ENCODE assay signal across 1 cellular context in the genomic region with DNA sequence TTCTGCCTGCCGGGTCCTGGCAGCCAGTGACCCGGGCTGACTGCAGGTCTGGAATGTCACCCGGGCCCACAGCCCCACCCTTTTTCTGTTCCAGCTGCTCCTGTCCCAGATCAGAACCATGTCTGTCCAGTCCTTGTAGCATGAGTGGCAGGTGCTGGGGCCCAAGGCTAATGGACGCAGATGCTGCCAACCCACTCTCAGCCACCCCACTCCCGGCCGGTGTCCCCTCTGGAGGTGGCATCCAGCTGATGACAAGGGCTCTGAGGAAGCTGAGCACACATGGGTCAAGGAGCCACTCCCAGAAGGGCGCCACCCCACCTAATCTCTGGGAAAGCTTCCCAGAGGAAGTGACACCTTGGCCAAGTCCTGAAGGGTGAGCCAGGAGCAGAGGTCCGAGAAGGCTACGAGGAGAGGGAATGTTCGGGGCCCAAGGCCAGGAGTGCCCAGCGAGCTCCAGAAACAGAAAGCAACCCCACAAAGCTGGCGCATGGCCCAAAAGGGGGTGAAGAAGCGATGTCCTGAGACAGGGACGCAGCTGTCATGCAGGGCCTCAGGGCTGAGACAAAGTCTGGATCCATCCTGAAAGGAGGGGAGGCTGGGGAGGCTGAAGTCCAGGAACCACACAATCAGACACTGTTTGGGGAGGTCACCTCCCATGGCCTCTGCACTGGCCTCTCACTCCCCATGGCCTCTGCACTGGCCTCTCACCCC.
A peak's percentile ranks its signal among the peaks of the same experiment; 100 is the strongest.
TF ChIP-seq lines count a peak whose summit lies in the region.

No MANE protein-coding gene starts in this region.

TF ChIP-seq in HepG2, 621 proteins besides CTCF, POLR2A, EP300 and RAD21 (continued from another document and continues in another):
- TF ChIP-seq, protein P1, sequence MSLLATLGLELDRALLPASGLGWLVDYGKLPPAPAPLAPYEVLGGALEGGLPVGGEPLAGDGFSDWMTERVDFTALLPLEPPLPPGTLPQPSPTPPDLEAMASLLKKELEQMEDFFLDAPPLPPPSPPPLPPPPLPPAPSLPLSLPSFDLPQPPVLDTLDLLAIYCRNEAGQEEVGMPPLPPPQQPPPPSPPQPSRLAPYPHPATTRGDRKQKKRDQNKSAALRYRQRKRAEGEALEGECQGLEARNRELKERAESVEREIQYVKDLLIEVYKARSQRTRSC (CRISPR knock-in tag; IDR thresholded peaks at IDR 0.05; ENCODE audit: low read depth), result no peak
- TF ChIP-seq NFKB2 (CRISPR knock-in tag; IDR thresholded peaks at IDR 0.05; ENCODE audit: borderline replicate concordance), result 0 out of 2 replicates have a peak, but pooled peaks have one; percentile 53
- peak; percentile 48; the same call in 1 of the 2 replicates for TF ChIP-seq ZSCAN21 (CRISPR knock-in tag; IDR thresholded peaks at IDR 0.05; ENCODE audit: borderline replicate concordance)
- TF ChIP-seq, protein P2, sequence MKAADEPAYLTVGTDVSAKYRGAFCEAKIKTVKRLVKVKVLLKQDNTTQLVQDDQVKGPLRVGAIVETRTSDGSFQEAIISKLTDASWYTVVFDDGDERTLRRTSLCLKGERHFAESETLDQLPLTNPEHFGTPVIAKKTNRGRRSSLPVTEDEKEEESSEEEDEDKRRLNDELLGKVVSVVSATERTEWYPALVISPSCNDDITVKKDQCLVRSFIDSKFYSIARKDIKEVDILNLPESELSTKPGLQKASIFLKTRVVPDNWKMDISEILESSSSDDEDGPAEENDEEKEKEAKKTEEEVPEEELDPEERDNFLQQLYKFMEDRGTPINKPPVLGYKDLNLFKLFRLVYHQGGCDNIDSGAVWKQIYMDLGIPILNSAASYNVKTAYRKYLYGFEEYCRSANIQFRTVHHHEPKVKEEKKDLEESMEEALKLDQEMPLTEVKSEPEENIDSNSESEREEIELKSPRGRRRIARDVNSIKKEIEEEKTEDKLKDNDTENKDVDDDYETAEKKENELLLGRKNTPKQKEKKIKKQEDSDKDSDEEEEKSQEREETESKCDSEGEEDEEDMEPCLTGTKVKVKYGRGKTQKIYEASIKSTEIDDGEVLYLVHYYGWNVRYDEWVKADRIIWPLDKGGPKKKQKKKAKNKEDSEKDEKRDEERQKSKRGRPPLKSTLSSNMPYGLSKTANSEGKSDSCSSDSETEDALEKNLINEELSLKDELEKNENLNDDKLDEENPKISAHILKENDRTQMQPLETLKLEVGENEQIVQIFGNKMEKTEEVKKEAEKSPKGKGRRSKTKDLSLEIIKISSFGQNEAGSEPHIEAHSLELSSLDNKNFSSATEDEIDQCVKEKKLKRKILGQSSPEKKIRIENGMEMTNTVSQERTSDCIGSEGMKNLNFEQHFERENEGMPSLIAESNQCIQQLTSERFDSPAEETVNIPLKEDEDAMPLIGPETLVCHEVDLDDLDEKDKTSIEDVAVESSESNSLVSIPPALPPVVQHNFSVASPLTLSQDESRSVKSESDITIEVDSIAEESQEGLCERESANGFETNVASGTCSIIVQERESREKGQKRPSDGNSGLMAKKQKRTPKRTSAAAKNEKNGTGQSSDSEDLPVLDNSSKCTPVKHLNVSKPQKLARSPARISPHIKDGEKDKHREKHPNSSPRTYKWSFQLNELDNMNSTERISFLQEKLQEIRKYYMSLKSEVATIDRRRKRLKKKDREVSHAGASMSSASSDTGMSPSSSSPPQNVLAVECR (CRISPR knock-in tag; IDR thresholded peaks at IDR 0.05; ENCODE audit: borderline replicate concordance), result peak; percentile 40; the same call in 1 of the 2 replicates
- TF ChIP-seq, protein P3, sequence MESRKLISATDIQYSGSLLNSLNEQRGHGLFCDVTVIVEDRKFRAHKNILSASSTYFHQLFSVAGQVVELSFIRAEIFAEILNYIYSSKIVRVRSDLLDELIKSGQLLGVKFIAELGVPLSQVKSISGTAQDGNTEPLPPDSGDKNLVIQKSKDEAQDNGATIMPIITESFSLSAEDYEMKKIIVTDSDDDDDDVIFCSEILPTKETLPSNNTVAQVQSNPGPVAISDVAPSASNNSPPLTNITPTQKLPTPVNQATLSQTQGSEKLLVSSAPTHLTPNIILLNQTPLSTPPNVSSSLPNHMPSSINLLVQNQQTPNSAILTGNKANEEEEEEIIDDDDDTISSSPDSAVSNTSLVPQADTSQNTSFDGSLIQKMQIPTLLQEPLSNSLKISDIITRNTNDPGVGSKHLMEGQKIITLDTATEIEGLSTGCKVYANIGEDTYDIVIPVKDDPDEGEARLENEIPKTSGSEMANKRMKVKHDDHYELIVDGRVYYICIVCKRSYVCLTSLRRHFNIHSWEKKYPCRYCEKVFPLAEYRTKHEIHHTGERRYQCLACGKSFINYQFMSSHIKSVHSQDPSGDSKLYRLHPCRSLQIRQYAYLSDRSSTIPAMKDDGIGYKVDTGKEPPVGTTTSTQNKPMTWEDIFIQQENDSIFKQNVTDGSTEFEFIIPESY (CRISPR knock-in tag; IDR thresholded peaks at IDR 0.05), result no peak
- TF ChIP-seq ZNF383 (CRISPR knock-in tag; IDR thresholded peaks at IDR 0.05; ENCODE audit: borderline replicate concordance), result 0 out of 2 replicates have a peak, but pooled peaks have one; percentile 65
- no peak for TF ChIP-seq ZNF564 (CRISPR knock-in tag; IDR thresholded peaks at IDR 0.05)
- TF ChIP-seq, protein P4, sequence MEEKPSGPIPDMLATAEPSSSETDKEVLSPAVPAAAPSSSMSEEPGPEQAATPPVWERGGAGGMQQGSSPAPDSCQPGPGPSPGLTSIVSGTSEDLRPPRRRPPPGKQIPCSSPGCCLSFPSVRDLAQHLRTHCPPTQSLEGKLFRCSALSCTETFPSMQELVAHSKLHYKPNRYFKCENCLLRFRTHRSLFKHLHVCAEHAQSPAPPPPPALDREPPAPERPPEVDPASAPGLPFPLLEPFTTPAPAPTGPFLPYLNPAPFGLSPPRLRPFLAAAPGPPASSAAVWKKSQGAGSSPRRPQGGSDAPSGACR (CRISPR knock-in tag; IDR thresholded peaks at IDR 0.05), result no peak
- TF ChIP-seq SUZ12 (IDR thresholded peaks at IDR 0.05; ENCODE audit: low read depth, low read length), result no peak
- TF ChIP-seq FOXP1 (IDR thresholded peaks at IDR 0.05), result no peak
- TF ChIP-seq FOXP1 (CRISPR knock-in tag; IDR thresholded peaks at IDR 0.05), result no peak
- TF ChIP-seq CAMTA2 (CRISPR knock-in tag; IDR thresholded peaks at IDR 0.05; ENCODE audit: borderline replicate concordance), result no peak
- TF ChIP-seq RCOR2 (CRISPR knock-in tag; IDR thresholded peaks at IDR 0.05), result no peak
- no peak for TF ChIP-seq MAFG (CRISPR knock-in tag; IDR thresholded peaks at IDR 0.05)
- no peak for TF ChIP-seq KDM1A (CRISPR knock-in tag; IDR thresholded peaks at IDR 0.05)
- no peak for TF ChIP-seq KDM5A (IDR thresholded peaks at IDR 0.05; ENCODE audit: borderline replicate concordance, low read length)
- TF ChIP-seq, protein P5, sequence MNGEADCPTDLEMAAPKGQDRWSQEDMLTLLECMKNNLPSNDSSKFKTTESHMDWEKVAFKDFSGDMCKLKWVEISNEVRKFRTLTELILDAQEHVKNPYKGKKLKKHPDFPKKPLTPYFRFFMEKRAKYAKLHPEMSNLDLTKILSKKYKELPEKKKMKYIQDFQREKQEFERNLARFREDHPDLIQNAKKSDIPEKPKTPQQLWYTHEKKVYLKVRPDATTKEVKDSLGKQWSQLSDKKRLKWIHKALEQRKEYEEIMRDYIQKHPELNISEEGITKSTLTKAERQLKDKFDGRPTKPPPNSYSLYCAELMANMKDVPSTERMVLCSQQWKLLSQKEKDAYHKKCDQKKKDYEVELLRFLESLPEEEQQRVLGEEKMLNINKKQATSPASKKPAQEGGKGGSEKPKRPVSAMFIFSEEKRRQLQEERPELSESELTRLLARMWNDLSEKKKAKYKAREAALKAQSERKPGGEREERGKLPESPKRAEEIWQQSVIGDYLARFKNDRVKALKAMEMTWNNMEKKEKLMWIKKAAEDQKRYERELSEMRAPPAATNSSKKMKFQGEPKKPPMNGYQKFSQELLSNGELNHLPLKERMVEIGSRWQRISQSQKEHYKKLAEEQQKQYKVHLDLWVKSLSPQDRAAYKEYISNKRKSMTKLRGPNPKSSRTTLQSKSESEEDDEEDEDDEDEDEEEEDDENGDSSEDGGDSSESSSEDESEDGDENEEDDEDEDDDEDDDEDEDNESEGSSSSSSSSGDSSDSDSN (CRISPR knock-in tag; IDR thresholded peaks at IDR 0.05), result peak; percentile 37; the same call in 1 of the 2 replicates
- no peak for TF ChIP-seq ZNF747 (CRISPR knock-in tag; IDR thresholded peaks at IDR 0.05; ENCODE audit: borderline replicate concordance)
- no peak for TF ChIP-seq JUN (CRISPR knock-in tag; IDR thresholded peaks at IDR 0.05)
- no peak for TF ChIP-seq SETDB1 (CRISPR knock-in tag; IDR thresholded peaks at IDR 0.05; ENCODE audit: borderline replicate concordance)
- TF ChIP-seq, protein P6, sequence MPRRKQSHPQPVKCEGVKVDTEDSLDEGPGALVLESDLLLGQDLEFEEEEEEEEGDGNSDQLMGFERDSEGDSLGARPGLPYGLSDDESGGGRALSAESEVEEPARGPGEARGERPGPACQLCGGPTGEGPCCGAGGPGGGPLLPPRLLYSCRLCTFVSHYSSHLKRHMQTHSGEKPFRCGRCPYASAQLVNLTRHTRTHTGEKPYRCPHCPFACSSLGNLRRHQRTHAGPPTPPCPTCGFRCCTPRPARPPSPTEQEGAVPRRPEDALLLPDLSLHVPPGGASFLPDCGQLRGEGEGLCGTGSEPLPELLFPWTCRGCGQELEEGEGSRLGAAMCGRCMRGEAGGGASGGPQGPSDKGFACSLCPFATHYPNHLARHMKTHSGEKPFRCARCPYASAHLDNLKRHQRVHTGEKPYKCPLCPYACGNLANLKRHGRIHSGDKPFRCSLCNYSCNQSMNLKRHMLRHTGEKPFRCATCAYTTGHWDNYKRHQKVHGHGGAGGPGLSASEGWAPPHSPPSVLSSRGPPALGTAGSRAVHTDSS (CRISPR knock-in tag; conservative IDR thresholded peaks at IDR 0.05), result no peak
- no peak for TF ChIP-seq SNRNP70 (IDR thresholded peaks at IDR 0.05; ENCODE audit: low read depth, low read length)
- TF ChIP-seq ZFX (CRISPR knock-in tag; IDR thresholded peaks at IDR 0.05; ENCODE audit: low read depth), result peak; percentile 41; the same call in 1 of the 2 replicates
- TF ChIP-seq, protein P7, sequence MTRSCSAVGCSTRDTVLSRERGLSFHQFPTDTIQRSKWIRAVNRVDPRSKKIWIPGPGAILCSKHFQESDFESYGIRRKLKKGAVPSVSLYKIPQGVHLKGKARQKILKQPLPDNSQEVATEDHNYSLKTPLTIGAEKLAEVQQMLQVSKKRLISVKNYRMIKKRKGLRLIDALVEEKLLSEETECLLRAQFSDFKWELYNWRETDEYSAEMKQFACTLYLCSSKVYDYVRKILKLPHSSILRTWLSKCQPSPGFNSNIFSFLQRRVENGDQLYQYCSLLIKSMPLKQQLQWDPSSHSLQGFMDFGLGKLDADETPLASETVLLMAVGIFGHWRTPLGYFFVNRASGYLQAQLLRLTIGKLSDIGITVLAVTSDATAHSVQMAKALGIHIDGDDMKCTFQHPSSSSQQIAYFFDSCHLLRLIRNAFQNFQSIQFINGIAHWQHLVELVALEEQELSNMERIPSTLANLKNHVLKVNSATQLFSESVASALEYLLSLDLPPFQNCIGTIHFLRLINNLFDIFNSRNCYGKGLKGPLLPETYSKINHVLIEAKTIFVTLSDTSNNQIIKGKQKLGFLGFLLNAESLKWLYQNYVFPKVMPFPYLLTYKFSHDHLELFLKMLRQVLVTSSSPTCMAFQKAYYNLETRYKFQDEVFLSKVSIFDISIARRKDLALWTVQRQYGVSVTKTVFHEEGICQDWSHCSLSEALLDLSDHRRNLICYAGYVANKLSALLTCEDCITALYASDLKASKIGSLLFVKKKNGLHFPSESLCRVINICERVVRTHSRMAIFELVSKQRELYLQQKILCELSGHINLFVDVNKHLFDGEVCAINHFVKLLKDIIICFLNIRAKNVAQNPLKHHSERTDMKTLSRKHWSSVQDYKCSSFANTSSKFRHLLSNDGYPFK (CRISPR knock-in tag; IDR thresholded peaks at IDR 0.05; ENCODE audit: borderline replicate concordance), result no peak
- TF ChIP-seq, protein P8, sequence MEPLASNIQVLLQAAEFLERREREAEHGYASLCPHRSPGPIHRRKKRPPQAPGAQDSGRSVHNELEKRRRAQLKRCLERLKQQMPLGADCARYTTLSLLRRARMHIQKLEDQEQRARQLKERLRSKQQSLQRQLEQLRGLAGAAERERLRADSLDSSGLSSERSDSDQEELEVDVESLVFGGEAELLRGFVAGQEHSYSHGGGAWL (CRISPR knock-in tag; IDR thresholded peaks at IDR 0.05), result no peak
- TF ChIP-seq, protein P9, sequence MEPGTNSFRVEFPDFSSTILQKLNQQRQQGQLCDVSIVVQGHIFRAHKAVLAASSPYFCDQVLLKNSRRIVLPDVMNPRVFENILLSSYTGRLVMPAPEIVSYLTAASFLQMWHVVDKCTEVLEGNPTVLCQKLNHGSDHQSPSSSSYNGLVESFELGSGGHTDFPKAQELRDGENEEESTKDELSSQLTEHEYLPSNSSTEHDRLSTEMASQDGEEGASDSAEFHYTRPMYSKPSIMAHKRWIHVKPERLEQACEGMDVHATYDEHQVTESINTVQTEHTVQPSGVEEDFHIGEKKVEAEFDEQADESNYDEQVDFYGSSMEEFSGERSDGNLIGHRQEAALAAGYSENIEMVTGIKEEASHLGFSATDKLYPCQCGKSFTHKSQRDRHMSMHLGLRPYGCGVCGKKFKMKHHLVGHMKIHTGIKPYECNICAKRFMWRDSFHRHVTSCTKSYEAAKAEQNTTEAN (CRISPR knock-in tag; conservative IDR thresholded peaks at IDR 0.05), result no peak
- no peak for TF ChIP-seq PCBP2 (optimal IDR thresholded peaks at IDR 0.05; ENCODE audit: low read depth, low read length, poor library complexity, severe bottlenecking)
- TF ChIP-seq, protein P10, sequence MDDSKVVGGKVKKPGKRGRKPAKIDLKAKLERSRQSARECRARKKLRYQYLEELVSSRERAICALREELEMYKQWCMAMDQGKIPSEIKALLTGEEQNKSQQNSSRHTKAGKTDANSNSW (CRISPR knock-in tag; IDR thresholded peaks at IDR 0.05; ENCODE audit: borderline replicate concordance), result no peak
- no peak for TF ChIP-seq ZNF251 (CRISPR knock-in tag; IDR thresholded peaks at IDR 0.05)
- no peak for TF ChIP-seq SRSF9 (IDR thresholded peaks at IDR 0.05; ENCODE audit: borderline replicate concordance, insufficient read depth, low read depth, low read length, poor library complexity, severe bottlenecking)
- TF ChIP-seq XRCC5 (optimal IDR thresholded peaks at IDR 0.05; ENCODE audit: low read length), result no peak
- TF ChIP-seq, protein P11, sequence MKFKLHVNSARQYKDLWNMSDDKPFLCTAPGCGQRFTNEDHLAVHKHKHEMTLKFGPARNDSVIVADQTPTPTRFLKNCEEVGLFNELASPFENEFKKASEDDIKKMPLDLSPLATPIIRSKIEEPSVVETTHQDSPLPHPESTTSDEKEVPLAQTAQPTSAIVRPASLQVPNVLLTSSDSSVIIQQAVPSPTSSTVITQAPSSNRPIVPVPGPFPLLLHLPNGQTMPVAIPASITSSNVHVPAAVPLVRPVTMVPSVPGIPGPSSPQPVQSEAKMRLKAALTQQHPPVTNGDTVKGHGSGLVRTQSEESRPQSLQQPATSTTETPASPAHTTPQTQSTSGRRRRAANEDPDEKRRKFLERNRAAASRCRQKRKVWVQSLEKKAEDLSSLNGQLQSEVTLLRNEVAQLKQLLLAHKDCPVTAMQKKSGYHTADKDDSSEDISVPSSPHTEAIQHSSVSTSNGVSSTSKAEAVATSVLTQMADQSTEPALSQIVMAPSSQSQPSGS (CRISPR knock-in tag; IDR thresholded peaks at IDR 0.05), result no peak
- TF ChIP-seq, protein P12, sequence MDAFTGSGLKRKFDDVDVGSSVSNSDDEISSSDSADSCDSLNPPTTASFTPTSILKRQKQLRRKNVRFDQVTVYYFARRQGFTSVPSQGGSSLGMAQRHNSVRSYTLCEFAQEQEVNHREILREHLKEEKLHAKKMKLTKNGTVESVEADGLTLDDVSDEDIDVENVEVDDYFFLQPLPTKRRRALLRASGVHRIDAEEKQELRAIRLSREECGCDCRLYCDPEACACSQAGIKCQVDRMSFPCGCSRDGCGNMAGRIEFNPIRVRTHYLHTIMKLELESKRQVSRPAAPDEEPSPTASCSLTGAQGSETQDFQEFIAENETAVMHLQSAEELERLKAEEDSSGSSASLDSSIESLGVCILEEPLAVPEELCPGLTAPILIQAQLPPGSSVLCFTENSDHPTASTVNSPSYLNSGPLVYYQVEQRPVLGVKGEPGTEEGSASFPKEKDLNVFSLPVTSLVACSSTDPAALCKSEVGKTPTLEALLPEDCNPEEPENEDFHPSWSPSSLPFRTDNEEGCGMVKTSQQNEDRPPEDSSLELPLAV (CRISPR knock-in tag; conservative IDR thresholded peaks at IDR 0.05; ENCODE audit: low read depth), result no peak
- TF ChIP-seq HNRNPK (IDR thresholded peaks at IDR 0.05; ENCODE audit: low read depth, low read length, poor library complexity, severe bottlenecking), result no peak
